In the genomic region with DNA sequence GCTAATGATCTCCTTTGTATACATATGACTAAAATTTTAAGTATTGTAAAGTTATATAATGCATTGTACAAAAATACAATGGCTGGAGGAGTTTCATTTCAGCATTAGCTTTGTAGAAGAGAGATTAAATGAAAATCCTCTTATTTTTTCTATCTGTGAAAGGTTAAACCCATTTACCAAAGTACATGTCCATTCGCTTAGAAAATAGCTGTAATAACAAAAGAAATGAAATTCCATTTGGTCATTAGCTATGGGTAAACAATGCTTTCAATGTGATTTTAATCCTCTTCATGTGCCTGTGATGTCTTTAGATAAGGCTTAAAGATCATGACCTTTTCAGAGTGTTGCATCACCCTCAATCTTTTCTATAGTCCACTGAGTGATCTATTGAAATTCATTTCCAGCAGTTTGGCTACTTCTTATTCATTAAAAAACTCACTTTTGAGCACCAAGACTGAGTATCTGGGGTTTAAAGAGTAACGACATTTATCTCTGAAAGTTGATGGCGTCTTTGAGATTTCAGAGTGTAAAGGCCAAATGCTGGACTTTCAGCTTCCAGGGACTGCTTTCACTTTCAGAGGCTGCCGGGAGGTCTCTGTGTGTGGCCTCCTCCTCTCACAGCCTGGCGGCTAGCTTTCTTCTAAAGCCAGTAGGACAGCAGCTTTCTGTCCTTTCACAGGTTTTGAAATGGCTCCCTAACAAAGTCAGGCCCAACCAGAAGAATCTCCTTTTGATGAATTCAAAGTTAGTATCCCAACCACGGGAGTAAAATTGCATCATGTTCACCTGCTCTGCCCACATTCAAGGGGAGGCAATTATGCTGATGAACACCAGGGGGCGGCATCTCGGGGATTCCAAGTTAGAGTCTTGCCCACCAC, we compare ENCODE assay signal across 8 cellular contexts.
DNase-seq lines count a peak whose midpoint lies in the region; ATAC-seq and TF ChIP-seq lines count a peak whose summit lies in the region.

No MANE protein-coding gene starts in this region.

- H3K27ac Mint-ChIP-seq in activated CD8-positive, alpha-beta T cell treated with anti-CD3 and anti-CD28 coated beads for 36 hours, result peak overlapping the region; percentile 25

- H3K27ac ChIP-seq in HUES64 (ENCODE audit: low read depth, low read length), result peak overlapping the region; percentile 83; the same call in 1 of the 2 replicates

- peak; percentile 66 for TF ChIP-seq CTCF in activated CD8-positive, alpha-beta T cell treated with anti-CD3 and anti-CD28 coated beads for 36 hours (IDR thresholded peaks at IDR 0.05)

- WGBS in HUES64, result 71% methylated on average over 7 of the region's 8 CpGs

- no peaks in the 10 kb centered on the region for H3K9me3 Mint-ChIP-seq in activated CD8-positive, alpha-beta T cell treated with anti-CD3 and anti-CD28 coated beads for 36 hours

- intact Hi-C loops in activated CD8-positive, alpha-beta T cell treated with anti-CD3 and anti-CD28 coated beads for 36 hours (cut with micrococcal nuclease), result no loop called here

- peak; percentile 29 for DNase-seq in activated CD4-positive, alpha-beta T cell treated with anti-CD3 and anti-CD28 coated beads for 48 hours
- DNase-seq in activated CD4-positive, alpha-beta T cell treated with anti-CD3 and anti-CD28 coated beads, Interleukin-2, amount 50 U/mL, for 48 hours, result no peak
- peak; percentile 48 for DNase-seq in activated CD8-positive, alpha-beta T cell treated with anti-CD3 and anti-CD28 coated beads for 36 hours

- H3K36me3 Mint-ChIP-seq in activated CD8-positive, alpha-beta T cell treated with anti-CD3 and anti-CD28 coated beads for 36 hours (ENCODE audit: low read depth), result no peaks in the 10 kb centered on the region

- CTCF ChIA-PET in activated CD8-positive, alpha-beta T cell treated with anti-CD3 and anti-CD28 coated beads for 36 hours (lab: Charles Lee), result interaction anchor here (0.7 to 1.9 kb wide), 5 partner anchors 10 to 54 kb away, joined by 3 to 7 read pairs (median 4); no protein-coding TSS in a partner anchor

- H3K4me3 ChIP-seq in HUES64 (ENCODE audit: low read length) (no peak overlapping the region), mucosa of stomach (ENCODE audit: low read length) (peak overlapping the region; percentile 31)

- POLR2A ChIA-PET in activated CD8-positive, alpha-beta T cell treated with anti-CD3 and anti-CD28 coated beads for 36 hours (lab: Charles Lee), result no interaction called here

- H3K27me3 Mint-ChIP-seq in activated CD8-positive, alpha-beta T cell treated with anti-CD3 and anti-CD28 coated beads for 36 hours, result no peaks in the 10 kb centered on the region

- H3K4me1 Mint-ChIP-seq in activated CD8-positive, alpha-beta T cell treated with anti-CD3 and anti-CD28 coated beads for 36 hours (ENCODE audit: low read depth), result no peaks in the 10 kb centered on the region

- H3K4me1 ChIP-seq in HUES64 (ENCODE audit: insufficient read depth, low read length) (peaks cover 8% of the 10 kb centered on the region), mucosa of stomach (ENCODE audit: control insufficient read depth, insufficient read depth, low read length) (peaks cover 4% of the 10 kb centered on the region)

- H3K4me3 Mint-ChIP-seq in activated CD8-positive, alpha-beta T cell treated with anti-CD3 and anti-CD28 coated beads for 36 hours, result no peak overlapping the region

- H3K9ac ChIP-seq in HUES64 (ENCODE audit: low read depth, low read length) (peak overlapping the region; percentile 27; the same call in 1 of the 2 replicates), mucosa of stomach (ENCODE audit: low read length) (peak overlapping the region; percentile 69)

- H3K9me3 ChIP-seq in HUES64 (ENCODE audit: insufficient read depth, low read depth, low read length) (no peaks in the 10 kb centered on the region), mucosa of stomach (ENCODE audit: control insufficient read depth, low read length) (no peaks in the 10 kb centered on the region)

- no peaks in the 10 kb centered on the region; the same call in 1 of the 2 replicates for H3K27me3 ChIP-seq in HUES64 (ENCODE audit: insufficient read depth, low read length)
- no peaks in the 10 kb centered on the region for H3K27me3 ChIP-seq in mucosa of stomach (ENCODE audit: control insufficient read depth, insufficient read depth, low read length)

- ATAC-seq in activated CD8-positive, alpha-beta T cell treated with anti-CD3 and anti-CD28 coated beads for 36 hours, result peak; percentile 49
- ATAC-seq in HG03521 (IDR thresholded peaks at IDR 0.05; ENCODE audit: unreplicated experiment) (no peak), HG03342 (IDR thresholded peaks at IDR 0.05; ENCODE audit: unreplicated experiment) (no peak), HG02678 (IDR thresholded peaks at IDR 0.05; ENCODE audit: unreplicated experiment) (no peak)

- no peaks in the 10 kb centered on the region for H3K36me3 ChIP-seq in HUES64 (ENCODE audit: insufficient read depth, low read length)
- no peaks in the 10 kb centered on the region for H3K36me3 ChIP-seq in mucosa of stomach (ENCODE audit: control insufficient read depth, insufficient read depth, low read length)

Comparison
In these comparisons a context has a peak if more than half of its experiments do, and no peak if none do; other contexts are left out.
1. DNase-seq: peak in activated CD4-positive, alpha-beta T cell treated with anti-CD3 and anti-CD28 coated beads for 48 hours (single experiment) and activated CD8-positive, alpha-beta T cell treated with anti-CD3 and anti-CD28 coated beads for 36 hours (single experiment); none in activated CD4-positive, alpha-beta T cell treated with anti-CD3 and anti-CD28 coated beads, Interleukin-2, amount 50 U/mL, for 48 hours (0 of 2).